ENCODE assay signal across 18 cellular contexts in genomic region chr16:87575027-87575804, GRCh38. TPM values are rescaled to one million over a fixed set of nuclear protein-coding genes. Genes with fewer than 3 reads are reported as not detected.
A peak's percentile ranks its signal among the peaks of the same experiment; 100 is the strongest.
DNase-seq lines count a peak whose midpoint lies in the region; ATAC-seq and TF ChIP-seq lines count a peak whose summit lies in the region.
"Had no signal": no experiment of that assay in that cellular context is flagged by ENCODE, and none has a peak within 500 bp of the region (broad histone marks: within the 10 kb centered on the region; RNA-seq: fewer than 3 reads in every experiment).

No MANE protein-coding gene starts in this region.

- H3K9me3 ChIP-seq in HUES6 (ENCODE audit: control insufficient read depth, insufficient read depth, low read depth, low read length) (no peaks in the 10 kb centered on the region), liver (ENCODE audit: control insufficient read depth in 4 of 4, low read length in 3 of 4) (no peaks in the 10 kb centered on the region), tibial artery (no peaks in the 10 kb centered on the region)
- H3K9me3 ChIP-seq: ascending aorta had no signal

- H3K27me3 ChIP-seq in HUES6 (ENCODE audit: control insufficient read depth, insufficient read depth, low read length), result no peaks in the 10 kb centered on the region
- no peaks in the 10 kb centered on the region for H3K27me3 ChIP-seq in brain microvascular endothelial cell (replicated peaks)
- no peaks in the 10 kb centered on the region for H3K27me3 ChIP-seq in liver (ENCODE audit: control insufficient read depth in 4 of 4, insufficient read depth in 4 of 4, low read length in 3 of 4)
- H3K27me3 ChIP-seq in tibial artery, result no peaks in the 10 kb centered on the region
- H3K27me3 ChIP-seq: ascending aorta, hepatocyte had no signal

- in situ Hi-C loops in brain microvascular endothelial cell (cut with HindIII; ENCODE audit: low pct_ligation_motif_present, low sequenced_read_pairs), result no loop called here

- H3K4me3 ChIP-seq in HUES6 (ENCODE audit: low read depth, low read length), result peak overlapping the region; percentile 30
- no peak overlapping the region for H3K4me3 ChIP-seq in brain microvascular endothelial cell (ENCODE audit: low read depth, low read length)
- no peak overlapping the region for H3K4me3 ChIP-seq in liver (ENCODE audit: low read depth in 1 of 3, low read length in 3 of 3)
- H3K4me3 ChIP-seq in tibial artery, result no peak overlapping the region
- H3K4me3 ChIP-seq: ascending aorta, hepatocyte, lung had no signal

- H3K36me3 ChIP-seq in HUES6 (ENCODE audit: control insufficient read depth, insufficient read depth, low read length) (no peaks in the 10 kb centered on the region), brain microvascular endothelial cell (replicated peaks) (no peaks in the 10 kb centered on the region), liver (ENCODE audit: control insufficient read depth in 4 of 4, insufficient read depth in 3 of 4, low read depth in 1 of 4, low read length in 3 of 4) (no peaks in the 10 kb centered on the region), tibial artery (no peaks in the 10 kb centered on the region)
- H3K36me3 ChIP-seq: ascending aorta had no signal

- H3K27ac ChIP-seq in HUES6 (ENCODE audit: low read depth, low read length) (no peak overlapping the region), brain microvascular endothelial cell (no peak overlapping the region), liver (ENCODE audit: low read depth in 1 of 2, low read length in 2 of 2) (no peak overlapping the region), tibial artery (peak overlapping the region in 1 of 2 donors; percentile 31)
- H3K27ac ChIP-seq: ascending aorta, hepatocyte had no signal

- TF ChIP-seq CTCF in brain microvascular endothelial cell (IDR thresholded peaks at IDR 0.05; ENCODE audit: low read depth, low read length, missing control alignments), result peak; percentile 7
- no peak for TF ChIP-seq CTCF in liver (IDR thresholded peaks at IDR 0.05; ENCODE audit: low read depth, low read length, missing input control)
- no peak for TF ChIP-seq CTCF in tibial artery (IDR thresholded peaks at IDR 0.05)

- no peak for ATAC-seq in HG02973 (IDR thresholded peaks at IDR 0.05; ENCODE audit: unreplicated experiment)
- ATAC-seq: natural killer cell, right cardiac atrium had no signal

- H3K4me1 ChIP-seq in HUES6 (ENCODE audit: control insufficient read depth, insufficient read depth, low read length), result peaks cover 30% of the 10 kb centered on the region
- peaks cover 0 to 13% (median 2%) of the 10 kb centered on the region in 4 donors for H3K4me1 ChIP-seq in liver (ENCODE audit: control insufficient read depth in 4 of 4, insufficient read depth in 4 of 4, low read length in 3 of 4)
- H3K4me1 ChIP-seq in tibial artery, result peaks cover 0 to 27% (median 22%) of the 10 kb centered on the region in 4 donors

- intact Hi-C loops in tibial artery (cut with DNase I; ENCODE audit: low total_unique reads), result no loop called here

- peak in 1 of 2 donors; percentile 9 for TF ChIP-seq RAD21 in liver (IDR thresholded peaks at IDR 0.05)

- 62% methylated on average over 13 of the region's 13 CpGs for WGBS in liver

- peak; percentile 56 for DNase-seq in D341Med (ENCODE audit: low spot score)
- DNase-seq in brain microvascular endothelial cell, result no peak
- DNase-seq in NK-92 (lab: John Stamatoyannopoulos, UW; ENCODE audit: unreplicated experiment), result no peak
- DNase-seq in activated CD4-positive, CD25-positive, alpha-beta regulatory T cell (lab: John Stamatoyannopoulos, UW), result no peak
- DNase-seq in tibial artery, result no peak
- DNase-seq: activated B cell treated with CpG ODN at 0.5 μM for 24 hours; activated gamma-delta T cell treated with Interleukin-2 at 50 U/mL for 16 hours; natural killer cell; NCI-H1436; NCI-H446; stimulated activated CD4-positive, alpha-beta T cell treated with anti-CD3 and anti-CD28 coated beads, Interleukin-1b, Interleukin-23, amount 100 ng/mL, for 48 hours had no signal

- H3K9ac ChIP-seq in HUES6 (ENCODE audit: low read length) (no peak overlapping the region), liver (ENCODE audit: low read depth in 1 of 2, low read length in 2 of 2) (no peak overlapping the region)

TF ChIP-seq in liver, 16 proteins besides CTCF, POLR2A, EP300 and RAD21:
- TF ChIP-seq NR2F2 (IDR thresholded peaks at IDR 0.05) (peak; percentile 50), EGR1 (IDR thresholded peaks at IDR 0.05; ENCODE audit: low read depth in 2 of 2) (no peak)
TF ChIP-seq in liver: peak in this region for 1.

RNA-seq across cellular contexts. Expression of gene JPH3, which starts 27.1 kb away (rescaled TPM):
- total RNA-seq in liver, result under 1 TPM; under 0.01 to 0.09 TPM
- polyA plus RNA-seq in liver, result under 1 TPM; 0.02 to 0.06 TPM
- total RNA-seq: activated B cell treated with CpG ODN at 0.5 μM for 24 hours, ascending aorta, natural killer cell had no signal
